2 cellular contexts compared by ENCODE assay signal in the genomic region with DNA sequence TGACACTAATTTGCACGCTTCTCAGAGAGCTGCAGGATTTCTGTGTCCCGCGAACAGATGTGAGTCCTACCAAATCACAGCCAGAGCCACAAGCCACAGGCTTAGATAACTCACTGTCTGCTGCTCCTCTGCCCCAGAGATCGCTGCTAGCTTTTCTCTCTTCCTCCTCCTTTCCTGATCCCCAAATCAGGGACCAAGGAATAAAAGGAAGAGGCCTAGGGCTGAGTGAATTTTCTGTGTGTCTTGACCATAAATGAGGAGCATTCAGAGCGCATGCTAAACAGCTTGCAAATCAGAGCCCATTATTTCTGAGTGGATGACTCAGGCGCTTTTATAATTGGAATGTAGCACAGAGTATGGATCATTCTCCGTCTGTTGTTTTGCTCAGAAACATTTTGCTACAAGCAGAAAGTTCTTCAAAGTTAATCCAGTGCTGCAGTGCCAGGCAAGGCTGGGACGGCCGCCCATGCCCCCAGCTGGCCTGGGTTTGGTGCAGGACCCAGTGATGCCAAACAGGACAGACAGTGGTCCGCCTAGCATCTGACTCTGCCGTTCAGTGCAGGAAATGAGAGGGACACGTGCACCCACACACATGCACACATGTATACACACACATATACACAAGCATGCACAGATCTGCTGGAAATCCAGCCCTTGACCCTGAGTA.
TF ChIP-seq lines count a peak whose summit lies in the region.

No MANE protein-coding gene starts in this region.

TF ChIP-seq in IMR-90, 13 proteins besides CTCF, POLR2A, EP300 and RAD21 (continued from another document):
- TF ChIP-seq, protein P1, sequence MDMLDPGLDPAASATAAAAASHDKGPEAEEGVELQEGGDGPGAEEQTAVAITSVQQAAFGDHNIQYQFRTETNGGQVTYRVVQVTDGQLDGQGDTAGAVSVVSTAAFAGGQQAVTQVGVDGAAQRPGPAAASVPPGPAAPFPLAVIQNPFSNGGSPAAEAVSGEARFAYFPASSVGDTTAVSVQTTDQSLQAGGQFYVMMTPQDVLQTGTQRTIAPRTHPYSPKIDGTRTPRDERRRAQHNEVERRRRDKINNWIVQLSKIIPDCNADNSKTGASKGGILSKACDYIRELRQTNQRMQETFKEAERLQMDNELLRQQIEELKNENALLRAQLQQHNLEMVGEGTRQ (IDR thresholded peaks at IDR 0.05; ENCODE audit: low read depth, low read length), result no peak
- no peak for TF ChIP-seq MXI1 (IDR thresholded peaks at IDR 0.05; ENCODE audit: borderline replicate concordance, low read depth, low read length)
- no peak for TF ChIP-seq NFE2L2 (IDR thresholded peaks at IDR 0.05; ENCODE audit: low read depth, low read length)
- no peak for TF ChIP-seq RFX5 (IDR thresholded peaks at IDR 0.05; ENCODE audit: low read depth, low read length)

TF ChIP-seq in neural cell, 6 proteins besides CTCF, POLR2A, EP300 and RAD21 (continued from another document):
- TF ChIP-seq, protein P2, sequence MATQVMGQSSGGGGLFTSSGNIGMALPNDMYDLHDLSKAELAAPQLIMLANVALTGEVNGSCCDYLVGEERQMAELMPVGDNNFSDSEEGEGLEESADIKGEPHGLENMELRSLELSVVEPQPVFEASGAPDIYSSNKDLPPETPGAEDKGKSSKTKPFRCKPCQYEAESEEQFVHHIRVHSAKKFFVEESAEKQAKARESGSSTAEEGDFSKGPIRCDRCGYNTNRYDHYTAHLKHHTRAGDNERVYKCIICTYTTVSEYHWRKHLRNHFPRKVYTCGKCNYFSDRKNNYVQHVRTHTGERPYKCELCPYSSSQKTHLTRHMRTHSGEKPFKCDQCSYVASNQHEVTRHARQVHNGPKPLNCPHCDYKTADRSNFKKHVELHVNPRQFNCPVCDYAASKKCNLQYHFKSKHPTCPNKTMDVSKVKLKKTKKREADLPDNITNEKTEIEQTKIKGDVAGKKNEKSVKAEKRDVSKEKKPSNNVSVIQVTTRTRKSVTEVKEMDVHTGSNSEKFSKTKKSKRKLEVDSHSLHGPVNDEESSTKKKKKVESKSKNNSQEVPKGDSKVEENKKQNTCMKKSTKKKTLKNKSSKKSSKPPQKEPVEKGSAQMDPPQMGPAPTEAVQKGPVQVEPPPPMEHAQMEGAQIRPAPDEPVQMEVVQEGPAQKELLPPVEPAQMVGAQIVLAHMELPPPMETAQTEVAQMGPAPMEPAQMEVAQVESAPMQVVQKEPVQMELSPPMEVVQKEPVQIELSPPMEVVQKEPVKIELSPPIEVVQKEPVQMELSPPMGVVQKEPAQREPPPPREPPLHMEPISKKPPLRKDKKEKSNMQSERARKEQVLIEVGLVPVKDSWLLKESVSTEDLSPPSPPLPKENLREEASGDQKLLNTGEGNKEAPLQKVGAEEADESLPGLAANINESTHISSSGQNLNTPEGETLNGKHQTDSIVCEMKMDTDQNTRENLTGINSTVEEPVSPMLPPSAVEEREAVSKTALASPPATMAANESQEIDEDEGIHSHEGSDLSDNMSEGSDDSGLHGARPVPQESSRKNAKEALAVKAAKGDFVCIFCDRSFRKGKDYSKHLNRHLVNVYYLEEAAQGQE (IDR thresholded peaks at IDR 0.05; ENCODE audit: borderline replicate concordance), result no peak
- TF ChIP-seq SMC3 (conservative IDR thresholded peaks at IDR 0.05; ENCODE audit: poor library complexity), result no peak
- TF ChIP-seq EZH2 (IDR thresholded peaks at IDR 0.05; ENCODE audit: borderline replicate concordance, insufficient read depth, low read length, poor library complexity, severe bottlenecking), result no peak
